In the genomic region with DNA sequence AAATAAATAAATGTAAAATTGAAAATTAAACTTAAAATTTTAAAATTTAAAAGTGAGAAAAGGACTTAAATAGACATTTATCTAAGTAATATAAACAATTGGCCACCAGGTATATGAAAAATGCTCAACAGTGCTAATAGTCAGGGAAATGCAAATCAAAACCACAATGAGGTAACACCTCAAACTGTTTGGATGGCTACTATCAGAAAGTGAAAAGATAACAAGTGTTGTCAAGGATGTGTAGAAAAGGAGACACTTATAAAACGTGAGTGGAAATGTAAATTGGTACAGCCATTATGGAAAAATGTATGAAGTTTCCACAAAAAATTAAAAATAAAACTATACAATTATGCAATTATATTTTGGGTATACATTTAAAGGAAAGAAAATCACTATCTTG, we compare ENCODE assay signal across 2 cellular contexts.
A peak's percentile ranks its signal among the peaks of the same experiment; 100 is the strongest.
TF ChIP-seq lines count a peak whose summit lies in the region.

No MANE protein-coding gene starts in this region.

TF ChIP-seq in SK-N-SH treated with all-trans-retinoic acid at 6 μM for 48 hours, 23 proteins besides CTCF, POLR2A, EP300 and RAD21:
- TF ChIP-seq TSHZ2 (CRISPR knock-in tag; IDR thresholded peaks at IDR 0.05) (no peak), ISL1 (CRISPR knock-in tag; IDR thresholded peaks at IDR 0.05) (0 out of 2 replicates have a peak, but pooled peaks have one; percentile 1)

TF ChIP-seq in SK-N-SH, 30 proteins besides CTCF, POLR2A, EP300 and RAD21 (continued from another document):
- no peak for TF ChIP-seq REST (IDR thresholded peaks at IDR 0.05; ENCODE audit: low read depth, low read length)
- TF ChIP-seq SIN3A (IDR thresholded peaks at IDR 0.05; ENCODE audit: borderline replicate concordance, low read depth, low read length), result no peak
- no peak for TF ChIP-seq IRF3 (IDR thresholded peaks at IDR 0.05; ENCODE audit: low read depth, low read length)
- no peak for TF ChIP-seq TAF1 (IDR thresholded peaks at IDR 0.05; ENCODE audit: borderline replicate concordance, low read depth, low read length)
- TF ChIP-seq, protein P1, sequence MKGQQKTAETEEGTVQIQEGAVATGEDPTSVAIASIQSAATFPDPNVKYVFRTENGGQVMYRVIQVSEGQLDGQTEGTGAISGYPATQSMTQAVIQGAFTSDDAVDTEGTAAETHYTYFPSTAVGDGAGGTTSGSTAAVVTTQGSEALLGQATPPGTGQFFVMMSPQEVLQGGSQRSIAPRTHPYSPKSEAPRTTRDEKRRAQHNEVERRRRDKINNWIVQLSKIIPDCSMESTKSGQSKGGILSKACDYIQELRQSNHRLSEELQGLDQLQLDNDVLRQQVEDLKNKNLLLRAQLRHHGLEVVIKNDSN (IDR thresholded peaks at IDR 0.05; ENCODE audit: borderline replicate concordance, low read depth), result no peak
- TF ChIP-seq MAX (IDR thresholded peaks at IDR 0.05; ENCODE audit: low read depth), result no peak
